In the genomic region with DNA sequence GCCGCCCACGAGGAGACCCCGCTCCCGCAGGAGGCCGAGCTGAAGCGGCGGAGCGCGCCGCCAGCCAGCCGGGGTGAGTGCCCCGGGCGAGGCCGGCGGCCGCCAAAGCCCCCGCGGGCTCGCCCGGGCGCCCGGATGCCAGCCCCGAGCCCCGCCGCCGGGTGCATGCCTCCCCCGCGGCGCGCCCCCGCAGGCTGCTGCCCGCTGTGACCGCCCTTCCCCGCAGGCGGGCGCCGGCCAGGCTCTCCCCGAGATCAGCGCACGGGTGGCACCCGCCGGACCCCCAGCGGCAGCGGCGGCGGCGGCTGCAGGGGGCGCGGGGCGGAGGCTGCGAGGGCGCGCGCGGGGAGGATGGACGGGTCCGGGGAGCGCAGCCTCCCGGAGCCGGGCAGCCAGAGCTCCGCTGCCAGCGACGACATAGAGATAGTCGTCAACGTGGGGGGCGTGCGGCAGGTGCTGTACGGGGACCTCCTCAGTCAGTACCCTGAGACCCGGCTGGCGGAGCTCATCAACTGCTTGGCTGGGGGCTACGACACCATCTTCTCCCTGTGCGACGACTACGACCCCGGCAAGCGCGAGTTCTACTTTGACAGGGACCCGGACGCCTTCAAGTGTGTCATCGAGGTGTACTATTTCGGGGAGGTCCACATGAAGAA, we compare ENCODE assay signal across 10 cellular contexts. TPM values are rescaled to one million over a fixed set of nuclear protein-coding genes. Genes with fewer than 3 reads are reported as not detected.
DNase-seq lines count a peak whose midpoint lies in the region; ATAC-seq, FAIRE-seq and TF ChIP-seq lines count a peak whose summit lies in the region.
"Had no signal": no experiment of that assay in that cellular context is flagged by ENCODE, and none has a peak within 500 bp of the region (broad histone marks: within the 10 kb centered on the region; RNA-seq: fewer than 3 reads in every experiment).

No MANE protein-coding gene starts in this region.

- H2AFZ ChIP-seq in astrocyte (ENCODE audit: low read depth, low read length): peak overlapping the region; percentile 81

- no CpG with 5 or more reads among the region's 81 CpGs for WGBS in iPS DF 6.9 (ENCODE audit: insufficient coverage, insufficient read length)

- peak overlapping the region; percentile 20; the same call in 1 of the 2 replicates for H3K4me3 ChIP-seq in HFF-Myc (replicated peaks; ENCODE audit: low read depth, low read length)
- H3K4me3 ChIP-seq in astrocyte (ENCODE audit: insufficient read depth, low read depth, low read length): peak overlapping the region; percentile 46
- peak overlapping the region; percentile 58; the same call in 1 of the 2 replicates for H3K4me3 ChIP-seq in iPS DF 6.9 (ENCODE audit: low read length)
- peak overlapping the region; percentile 41 for H3K4me3 ChIP-seq in skeletal muscle cell (ENCODE audit: low read depth, low read length)

- peak overlapping the region; percentile 58 for H3K9ac ChIP-seq in astrocyte (ENCODE audit: low read length)

- H3K4me1 ChIP-seq in astrocyte (ENCODE audit: insufficient read depth, low read length) (peaks cover 3% of the 10 kb centered on the region), iPS DF 6.9 (ENCODE audit: control insufficient read depth, insufficient read depth, low read length) (peaks cover 10% of the 10 kb centered on the region; the same call in 1 of the 2 replicates)

- peak overlapping the region; percentile 75 for H3K4me3 Mint-ChIP-seq in astrocyte (ENCODE audit: unreplicated experiment)

- peaks cover 44% of the 10 kb centered on the region for H3K27me3 Mint-ChIP-seq in astrocyte (ENCODE audit: low read depth, unreplicated experiment)

- no peaks in the 10 kb centered on the region for H3K36me3 ChIP-seq in astrocyte (ENCODE audit: insufficient read depth, low read length)
- no peaks in the 10 kb centered on the region; the same call in 1 of the 2 replicates for H3K36me3 ChIP-seq in iPS DF 6.9 (ENCODE audit: control insufficient read depth, insufficient read depth, low read length)

- H3K27me3 ChIP-seq in astrocyte (ENCODE audit: insufficient read depth, low read length) (peaks cover 3% of the 10 kb centered on the region), iPS DF 6.9 (ENCODE audit: control insufficient read depth, insufficient read depth, low read length) (peaks cover 15% of the 10 kb centered on the region)

- no peak for TF ChIP-seq CTCF in HFF-Myc (IDR thresholded peaks at IDR 0.05; ENCODE audit: low read depth, low read length, missing control alignments)
- TF ChIP-seq CTCF in astrocyte (IDR thresholded peaks at IDR 0.05; ENCODE audit: insufficient read depth, low read depth, low read length): no peak

- H3K36me3 Mint-ChIP-seq in astrocyte (ENCODE audit: low read depth, unreplicated experiment): no peaks in the 10 kb centered on the region

- H4K20me1 ChIP-seq in astrocyte (ENCODE audit: insufficient read depth, low read length): no peaks in the 10 kb centered on the region

- peak overlapping the region; percentile 88 for H3K4me2 ChIP-seq in astrocyte (ENCODE audit: low read length)

- H3K79me2 ChIP-seq in astrocyte (ENCODE audit: insufficient read depth, low read length): no peaks in the 10 kb centered on the region

- H3K27ac ChIP-seq in astrocyte (ENCODE audit: low read depth, low read length) (no peak overlapping the region), iPS DF 6.9 (ENCODE audit: low read length) (no peak overlapping the region)

- H3K9me3 ChIP-seq in astrocyte (ENCODE audit: insufficient read depth, low read depth, low read length): no peaks in the 10 kb centered on the region
- H3K9me3 ChIP-seq in iPS DF 6.9 (ENCODE audit: control insufficient read depth, insufficient read depth, low read length): no peaks in the 10 kb centered on the region

- FAIRE-seq in astrocyte (lab: Jason Lieb, UNC): no peak

- ATAC-seq in GM21825 (IDR thresholded peaks at IDR 0.05; ENCODE audit: unreplicated experiment): no peak
- no peak for ATAC-seq in GM21529 (IDR thresholded peaks at IDR 0.05; ENCODE audit: unreplicated experiment)

- no peaks in the 10 kb centered on the region for H3K4me1 Mint-ChIP-seq in astrocyte (ENCODE audit: low read depth, unreplicated experiment)

- DNase-seq in HFF-Myc (ENCODE audit: extremely low read depth, low read depth) (no peak), astrocyte (ENCODE audit: low read depth) (no peak), iPS DF 6.9 (ENCODE audit: low read depth, low spot score) (no peak), skeletal muscle cell (ENCODE audit: low read depth) (no peak), HK-2 (ENCODE audit: unreplicated experiment) (no peak), NCI-H2107 treated with DMSO at 0.1 percent for 48 hours (lab: John Stamatoyannopoulos, UW; ENCODE audit: unreplicated experiment) (no peak)
- DNase-seq: activated CD4-positive, CD25-positive, alpha-beta regulatory T cell; GDM1 had no signal

- H3K9me3 Mint-ChIP-seq in astrocyte (ENCODE audit: unreplicated experiment): peaks cover 2% of the 10 kb centered on the region

- H3K27ac Mint-ChIP-seq in astrocyte (ENCODE audit: unreplicated experiment): no peak overlapping the region

RNA-seq across cellular contexts. Expression of gene KCNF1, which starts 0.5 kb away (rescaled TPM):
- total RNA-seq in astrocyte: 0.19 and 1.6 TPM in 2 replicates
